Comparison of ENCODE assay signal across 8 cellular contexts in genomic region chr9:127214421-127215265, GRCh38. TPM values are rescaled to one million over a fixed set of nuclear protein-coding genes. Genes with fewer than 3 reads are reported as not detected.
A peak's percentile ranks its signal among the peaks of the same experiment; 100 is the strongest.
DNase-seq lines count a peak whose midpoint lies in the region; ATAC-seq, FAIRE-seq and TF ChIP-seq lines count a peak whose summit lies in the region.

No MANE protein-coding gene starts in this region.

- no peak overlapping the region for H3K4me3 ChIP-seq in K562

- TF ChIP-seq RAD21 in K562 (CRISPR knock-in tag; conservative IDR thresholded peaks at IDR 0.05 in 1 of 2, IDR thresholded peaks at IDR 0.05 in 1 of 2), result peak; percentile 69 to 78

- no peaks in the 10 kb centered on the region for H3K9me3 ChIP-seq in K562 (replicated peaks; ENCODE audit: control insufficient read depth, insufficient read depth, low read depth, low read length)

- H3K79me2 ChIP-seq in K562 (ENCODE audit: control insufficient read depth, insufficient read depth, low read length), result no peaks in the 10 kb centered on the region

- no peak overlapping the region for H3K27ac ChIP-seq in K562 (ENCODE audit: extremely low read depth, low read depth, low read length)

- intact Hi-C loops in K562 (cut with micrococcal nuclease), result loop anchor here (1.0 to 5.0 kb wide), 3 partner anchors 183 to 283 kb away; partner anchors contain the start of gene SLC2A8

- no peak overlapping the region for H3K4me2 ChIP-seq in K562 (ENCODE audit: insufficient read depth, low read length)

- no TSS peak for BruUV-seq in K562 (replicated peaks; lab: Mats Ljungman, UMichigan)

- CTCF ChIA-PET in K562 (lab: Yijun Ruan, JAX; ENCODE audit: low intra/inter-chr PET ratio), result interaction anchor here (0.9 kb wide), 1 partner anchor 146 kb away, joined by 5 read pairs; no protein-coding TSS in a partner anchor

- peaks cover 27 to 81% of the 10 kb centered on the region in 2 experiments for H3K27me3 ChIP-seq in K562 (ENCODE audit: control insufficient read depth in 2 of 2, insufficient read depth in 2 of 2, low read length in 2 of 2)

- DNase-seq in GM10266 (ENCODE audit: extremely low spot score), result peak; percentile 76
- peak; percentile 29 for DNase-seq in NCI-H1048 (lab: John Stamatoyannopoulos, UW)
- peak; percentile 44 for DNase-seq in T-helper 9 cell
- peak; percentile 71 to 77 (median 74) for DNase-seq in K562 (ENCODE audit: extremely low read depth in 1 of 4, low spot score in 3 of 4)
- DNase-seq in inferior parietal cortex (ENCODE audit: extremely low spot score), result peak; percentile 77
- peak; percentile 63 for DNase-seq in stimulated activated CD4-positive, alpha-beta T cell treated with anti-CD3 and anti-CD28 coated beads, Interleukin-4, amount 100 ng/mL, for 1 hour

- POLR2A ChIA-PET in K562 (lab: Yijun Ruan, JAX), result interaction anchor here (1.1 kb wide), 1 partner anchor 10 kb away, joined by 4 read pairs; no protein-coding TSS in a partner anchor

- TF ChIP-seq CTCF in GM10266 (IDR thresholded peaks at IDR 0.05; ENCODE audit: control insufficient read depth, insufficient read depth, low read depth, missing control alignments) (peak; percentile 76), K562 (IDR thresholded peaks at IDR 0.05 in 2 of 3, conservative IDR thresholded peaks at IDR 0.05 in 1 of 3; ENCODE audit: insufficient read depth in 2 of 3, low read depth in 1 of 3, low read length in 3 of 3) (peak; percentile 81 to 87 (median 84))

- no peak for TF ChIP-seq POLR2A in K562 (conservative IDR thresholded peaks at IDR 0.05)

- ATAC-seq in K562 (peak; percentile 89), GM19455 (IDR thresholded peaks at IDR 0.05; ENCODE audit: unreplicated experiment) (no peak), HG02642 (IDR thresholded peaks at IDR 0.05; ENCODE audit: poor library complexity, unreplicated experiment) (no peak)

- H3K36me3 ChIP-seq in K562 (ENCODE audit: control insufficient read depth, insufficient read depth, low read length), result no peaks in the 10 kb centered on the region

- in situ Hi-C loops in K562 (cut with MboI), result loop anchor here (10.0 kb wide), 1 partner anchor 710 kb away; no protein-coding TSS in a partner anchor

- FAIRE-seq in K562 (lab: Jason Lieb, UNC), result peak; percentile 94

- TF ChIP-seq EP300 in K562 (IDR thresholded peaks at IDR 0.05; ENCODE audit: low read length), result no peak

- H2AFZ ChIP-seq in K562 (ENCODE audit: low read depth, low read length), result no peak overlapping the region

- 3% methylated on average over 6 of the region's 6 CpGs for WGBS in K562 (ENCODE audit: insufficient coverage, low coverage, missing lambda C conversion rate)

- peaks cover 7 to 14% of the 10 kb centered on the region in 2 experiments; a peak in 4 of 5 replicates for H3K4me1 ChIP-seq in K562 (replicated peaks in 1 of 2; ENCODE audit: control insufficient read depth in 2 of 2, insufficient read depth in 2 of 2, low read length in 2 of 2)

- H3K9me1 ChIP-seq in K562 (ENCODE audit: control insufficient read depth, insufficient read depth, low read length), result no peaks in the 10 kb centered on the region

- H3K9ac ChIP-seq in K562 (ENCODE audit: insufficient read depth in 1 of 2, low read depth in 2 of 2, low read length in 2 of 2), result no peak overlapping the region

- 0 out of 2 replicates have a peak, but pooled peaks cover 4% of the 10 kb centered on the region for H4K20me1 ChIP-seq in K562 (replicated peaks; ENCODE audit: control insufficient read depth, insufficient read depth, low read length)

TF ChIP-seq in K562, 482 proteins besides CTCF, POLR2A, EP300 and RAD21:
- TF ChIP-seq SETDB1 (IDR thresholded peaks at IDR 0.05; ENCODE audit: low read length) (no peak), SNIP1 (IDR thresholded peaks at IDR 0.05; ENCODE audit: low read depth) (no peak), SMC3 (conservative IDR thresholded peaks at IDR 0.05; ENCODE audit: insufficient read depth, low read depth, low read length) (peak; percentile 65), JUND (IDR thresholded peaks at IDR 0.05; ENCODE audit: borderline replicate concordance, low read depth, low read length) (no peak), JUND (tag; IDR thresholded peaks at IDR 0.05; ENCODE audit: borderline replicate concordance, low read depth, low read length) (no peak), KDM1A (IDR thresholded peaks at IDR 0.05) (no peak), NUFIP1 (IDR thresholded peaks at IDR 0.05; ENCODE audit: partially characterized antibody) (no peak), YY1 (IDR thresholded peaks at IDR 0.05; ENCODE audit: borderline replicate concordance in 1 of 3, control insufficient read depth in 1 of 3, extremely low read depth in 1 of 3, insufficient read depth in 3 of 3, insufficient read length in 1 of 3, insufficient replicate concordance in 2 of 3, low read depth in 1 of 3, low read length in 2 of 3) (peak in 1 of 3 experiments; percentile 68), SIX5 (IDR thresholded peaks at IDR 0.05; ENCODE audit: borderline replicate concordance in 1 of 2, insufficient read depth in 1 of 2, low read depth in 1 of 2, low read length in 2 of 2) (no peak), RB1 (IDR thresholded peaks at IDR 0.05; ENCODE audit: low read depth) (peak; percentile 42; the same call in 1 of the 2 replicates), FOXK2 (conservative IDR thresholded peaks at IDR 0.05 in 1 of 2, IDR thresholded peaks at IDR 0.05 in 1 of 2; ENCODE audit: low read depth in 2 of 2) (peak in 1 of 2 experiments; percentile 74; a peak in 1 of 4 replicates), KDM4B (IDR thresholded peaks at IDR 0.05; ENCODE audit: borderline replicate concordance in 2 of 2, low read depth in 1 of 2) (no peak), KLF16 (IDR thresholded peaks at IDR 0.05) (0 out of 2 replicates have a peak, but pooled peaks have one; percentile 9), HBP1 (CRISPR knock-in tag; IDR thresholded peaks at IDR 0.05) (no peak), NELFE (IDR thresholded peaks at IDR 0.05; ENCODE audit: insufficient read depth, insufficient read length) (no peak)
TF ChIP-seq in K562: peak in this region for 5.

RNA-seq across cellular contexts. Expression of gene GARNL3, which starts 49.9 kb away (rescaled TPM):
- total RNA-seq in K562 (2011; cell fraction: chromatin; rRNA removed; ENCODE audit: low replicate concordance), result 10.1 and 11.9 TPM in 2 replicates
- 3.4 and 3.5 TPM in 2 replicates for total RNA-seq in K562 (2011; cell fraction: nucleolus; rRNA removed)
- 6.6 TPM in 2 replicates for total RNA-seq in K562 (2011; cell fraction: nucleoplasm; rRNA removed)
- total RNA-seq in K562 (2014; rRNA removed) (1.6 and 2.7 TPM in 2 replicates), K562 (2014; rRNA removed; fragmentation: Illumina TruSeq; extraction: Trizol) (1.3 and 2.6 TPM in 2 replicates), K562 (2015; rRNA removed; fragmentation: Illumina TruSeq; extraction: Trizol) (0.87 and 1.8 TPM in 2 replicates), K562 (2021) (1.2 and 2.5 TPM in 2 replicates)
- polyA plus RNA-seq in K562 (2011; rRNA removed) (0.97 and 2.7 TPM in 2 replicates), K562 (2014; fragmentation: Illumina TruSeq; extraction: Trizol) (1.5 TPM in 2 replicates), K562 (2014; fragmentation: Nextera tagmentation; extraction: Ambion mirVana) (under 1 TPM; 0.35 to 0.46 TPM), K562 (2014; rRNA removed) (1.7 and 2.0 TPM in 2 replicates)
- polyA plus RNA-seq in K562 (2011; cell fraction: cytosol; rRNA removed), result 0.40 and 0.75 TPM in 2 replicates
- polyA plus RNA-seq in K562 (2011; cell fraction: nucleus; rRNA removed), result 2.1 and 10.1 TPM in 2 replicates
- 0.94 and 1.5 TPM in 2 replicates for polyA plus RNA-seq in K562 (2012)
- 1.1 and 2.5 TPM in 2 replicates for polyA minus RNA-seq in K562 (2011; rRNA and poly(A)+ RNA removed)
- polyA minus RNA-seq in K562 (2011; cell fraction: cytosol; rRNA and poly(A)+ RNA removed), result not detected in 2 replicates
- 4.9 and 6.9 TPM in 2 replicates for polyA minus RNA-seq in K562 (2011; cell fraction: nucleus; rRNA and poly(A)+ RNA removed)
